38 cellular contexts compared by ENCODE assay signal in genomic region chr9:130980526-130980925, GRCh38. TPM values are rescaled to one million over a fixed set of nuclear protein-coding genes. Genes with fewer than 3 reads are reported as not detected.
"Had no signal": no experiment of that assay in that cellular context is flagged by ENCODE, and none has a peak within 500 bp of the region (broad histone marks: within the 10 kb centered on the region; RNA-seq: fewer than 3 reads in every experiment).

No MANE protein-coding gene starts in this region.

- H3K27me3 ChIP-seq: ascending aorta, breast epithelium, MG63 had no signal

- ATAC-seq: activated CD8-positive, alpha-beta memory T cell treated with anti-CD3 and anti-CD28 coated beads, Interleukin-2, amount 10 ng/mL, durations not matched to agents 7 days and 5 days; Right ventricle myocardium inferior; SK-N-SH treated with all-trans-retinoic acid at 6 μM for 48 hours had no signal

- FAIRE-seq: RCC 7860 had no signal

- H2AFZ ChIP-seq: PC-9 had no signal

- H3K4me1 Mint-ChIP-seq: activated B cell treated with CpG ODN at 0.5 μM for 24 hours; activated CD8-positive, alpha-beta memory T cell treated with anti-CD3 and anti-CD28 coated beads, Interleukin-2, amount 10 ng/mL, durations not matched to agents 7 days and 5 days; activated naive CD8-positive, alpha-beta T cell treated with anti-CD3 and anti-CD28 coated beads for 36 hours had no signal

- H3K4me3 Mint-ChIP-seq: activated B cell treated with CpG ODN at 0.5 μM for 24 hours; activated CD4-positive, alpha-beta memory T cell treated with anti-CD3 and anti-CD28 coated beads for 36 hours; activated CD8-positive, alpha-beta memory T cell treated with anti-CD3 and anti-CD28 coated beads, Interleukin-2, amount 10 ng/mL, durations not matched to agents 7 days and 5 days; activated naive CD8-positive, alpha-beta T cell treated with anti-CD3 and anti-CD28 coated beads for 36 hours had no signal

- H3K27ac Mint-ChIP-seq: activated B cell treated with CpG ODN at 0.5 μM for 24 hours; activated CD4-positive, alpha-beta memory T cell treated with anti-CD3 and anti-CD28 coated beads for 36 hours; activated CD8-positive, alpha-beta memory T cell treated with anti-CD3 and anti-CD28 coated beads, Interleukin-2, amount 10 ng/mL, durations not matched to agents 7 days and 5 days; activated naive CD8-positive, alpha-beta T cell treated with anti-CD3 and anti-CD28 coated beads for 36 hours had no signal

- H3K36me3 ChIP-seq: ascending aorta, breast epithelium, MG63 had no signal

- H3K9me3 ChIP-seq: ascending aorta, breast epithelium, MG63 had no signal

- H3K27ac ChIP-seq: ascending aorta, breast epithelium, PC-9, RWPE1, VCaP had no signal

- H3K36me3 Mint-ChIP-seq: activated CD4-positive, alpha-beta memory T cell treated with anti-CD3 and anti-CD28 coated beads for 36 hours; activated CD8-positive, alpha-beta memory T cell treated with anti-CD3 and anti-CD28 coated beads, Interleukin-2, amount 10 ng/mL, durations not matched to agents 7 days and 5 days; activated naive CD8-positive, alpha-beta T cell treated with anti-CD3 and anti-CD28 coated beads for 36 hours had no signal

- H3K27me3 Mint-ChIP-seq: activated B cell treated with CpG ODN at 0.5 μM for 24 hours; activated CD8-positive, alpha-beta memory T cell treated with anti-CD3 and anti-CD28 coated beads, Interleukin-2, amount 10 ng/mL, durations not matched to agents 7 days and 5 days; activated naive CD8-positive, alpha-beta T cell treated with anti-CD3 and anti-CD28 coated beads for 36 hours had no signal

- H3K4me3 ChIP-seq: ascending aorta, breast epithelium, MG63, PC-9 had no signal

- H3K4me1 ChIP-seq: ascending aorta, breast epithelium had no signal

- H3K4me2 ChIP-seq: PC-9 had no signal

- H3K9me3 Mint-ChIP-seq: activated B cell treated with CpG ODN at 0.5 μM for 24 hours; activated CD4-positive, alpha-beta memory T cell treated with anti-CD3 and anti-CD28 coated beads for 36 hours; activated naive CD8-positive, alpha-beta T cell treated with anti-CD3 and anti-CD28 coated beads for 36 hours had no signal

- DNase-seq: activated B cell treated with CpG ODN at 0.5 μM for 24 hours; activated CD4-positive, alpha-beta memory T cell treated with anti-CD3 and anti-CD28 coated beads for 36 hours; activated CD4-positive, alpha-beta T cell treated with anti-CD3 and anti-CD28 coated beads for 4 hours; activated CD4-positive, alpha-beta T cell treated with anti-CD3 and anti-CD28 coated beads, Interleukin-2, amount 50 U/mL, for 1 hour; activated CD4-positive, CD25-positive, alpha-beta regulatory T cell treated with anti-CD3 and anti-CD28 coated beads, Interleukin-2, amount 50 U/mL, for 72 hours; activated CD8-positive, alpha-beta memory T cell treated with anti-CD3 and anti-CD28 coated beads for 24 hours; activated CD8-positive, alpha-beta memory T cell treated with anti-CD3 and anti-CD28 coated beads, Interleukin-2, amount 10 ng/mL, durations not matched to agents 7 days and 5 days; activated CD8-positive, alpha-beta memory T cell treated with anti-CD3 and anti-CD28 coated beads, Interleukin-2, amount 50 U/mL, for 48 hours; activated effector memory CD4-positive, alpha-beta T cell treated with Interleukin-2 at 50 U/mL for 16 hours; activated naive CD4-positive, alpha-beta T cell treated with anti-CD3 and anti-CD28 coated beads, Interleukin-2, amount 50 U/mL, for 16 hours; activated naive CD8-positive, alpha-beta T cell treated with anti-CD3 and anti-CD28 coated beads for 36 hours; activated T-cell treated with anti-CD3 and anti-CD28 coated beads, Interleukin-2, amount 50 U/mL, for 48 hours; amygdala; caudate nucleus; cerebellar nuclear complex; MG63; NCI-H1092 treated with DMSO at 0.1 percent for 48 hours; NCI-H146; NCI-H187; NCI-H2029 treated with DMSO at 0.1 percent for 48 hours; NCI-H2107; NCI-H2171; NCI-H510A; NCI-H526; NCI-H748 treated with DMSO at 0.1 percent for 48 hours; NK-92 treated with Interleukin-12 subunit alpha and Interleukin-12 subunit beta, amount 100 ng/mL, for 24 hours; PC-9; SW 1271; T-helper 1 cell; T-helper 2 cell; T-helper 9 cell had no signal

RNA-seq across cellular contexts. Expression of gene LAMC3, which starts 28.4 kb away (rescaled TPM):
- total RNA-seq: activated B cell treated with CpG ODN at 0.5 μM for 24 hours had no signal

RNA-seq across cellular contexts. Expression of gene FIBCD1, which starts 41.5 kb away (rescaled TPM):
- total RNA-seq: activated B cell treated with CpG ODN at 0.5 μM for 24 hours; activated CD4-positive, alpha-beta memory T cell treated with anti-CD3 and anti-CD28 coated beads for 36 hours; activated CD8-positive, alpha-beta memory T cell treated with anti-CD3 and anti-CD28 coated beads, Interleukin-2, amount 10 ng/mL, durations not matched to agents 7 days and 5 days; activated naive CD8-positive, alpha-beta T cell treated with anti-CD3 and anti-CD28 coated beads for 36 hours; ascending aorta had no signal
